In the genomic region with DNA sequence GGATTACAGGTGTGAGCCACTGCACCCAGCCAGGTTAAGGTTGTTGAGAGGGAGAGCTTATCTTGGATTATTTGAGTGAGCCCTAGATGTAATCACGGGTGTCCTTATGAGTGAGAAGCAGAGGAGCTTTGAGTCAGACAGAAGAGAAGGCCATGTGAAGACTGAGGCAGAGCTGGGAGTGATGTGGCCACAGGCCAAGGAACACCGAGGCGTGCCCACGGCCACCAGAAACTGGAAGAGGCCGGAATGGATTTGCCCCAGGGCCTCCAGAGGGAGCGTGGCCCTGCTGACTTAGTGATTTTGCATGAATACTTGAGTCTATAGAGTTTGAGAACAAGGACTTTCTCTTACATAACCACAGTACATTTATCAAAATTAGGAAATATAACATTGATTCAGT, we compare ENCODE assay signal across 17 cellular contexts.
"Had no signal": no experiment of that assay in that cellular context is flagged by ENCODE, and none has a peak within 500 bp of the region (broad histone marks: within the 10 kb centered on the region; RNA-seq: fewer than 3 reads in every experiment).

No MANE protein-coding gene starts in this region.

- H3K9me3 Mint-ChIP-seq: activated naive CD4-positive, alpha-beta T cell treated with anti-CD3 and anti-CD28 coated beads, Interleukin-2, amount 50 U/mL, for 72 hours; neural crest cell had no signal

- H3K27ac ChIP-seq: brain microvascular endothelial cell, gastroesophageal sphincter, right lobe of liver, thoracic aorta, upper lobe of right lung, VCaP had no signal

- ATAC-seq: activated naive CD4-positive, alpha-beta T cell treated with anti-CD3 and anti-CD28 coated beads, Interleukin-2, amount 50 U/mL, for 72 hours; right lobe of liver; upper lobe of right lung had no signal

- H3K4me1 ChIP-seq: right lobe of liver had no signal

- H3K4me3 Mint-ChIP-seq: neural crest cell had no signal

- H3K27me3 ChIP-seq: brain microvascular endothelial cell, gastroesophageal sphincter, right lobe of liver, upper lobe of right lung had no signal

- H3K36me3 ChIP-seq: brain microvascular endothelial cell, right lobe of liver, thoracic aorta, upper lobe of right lung had no signal

- DNase-seq: activated CD4-positive, alpha-beta T cell treated with anti-CD3 and anti-CD28 coated beads for 4 hours; activated CD8-positive, alpha-beta memory T cell treated with anti-CD3 and anti-CD28 coated beads, Interleukin-2, amount 50 U/mL, for 48 hours; activated effector memory CD4-positive, alpha-beta T cell treated with Interleukin-2 at 50 U/mL for 16 hours; brain microvascular endothelial cell; cerebellar nuclear complex; effector CD8-positive, alpha-beta T cell; midbrain; right lobe of liver; T-helper 9 cell; upper lobe of right lung had no signal

- H3K4me3 ChIP-seq: gastroesophageal sphincter, lung, right lobe of liver, smooth muscle cell, thoracic aorta, upper lobe of right lung had no signal

- H3K9me3 ChIP-seq: gastroesophageal sphincter, right lobe of liver, thoracic aorta, upper lobe of right lung had no signal
